In the genomic region with DNA sequence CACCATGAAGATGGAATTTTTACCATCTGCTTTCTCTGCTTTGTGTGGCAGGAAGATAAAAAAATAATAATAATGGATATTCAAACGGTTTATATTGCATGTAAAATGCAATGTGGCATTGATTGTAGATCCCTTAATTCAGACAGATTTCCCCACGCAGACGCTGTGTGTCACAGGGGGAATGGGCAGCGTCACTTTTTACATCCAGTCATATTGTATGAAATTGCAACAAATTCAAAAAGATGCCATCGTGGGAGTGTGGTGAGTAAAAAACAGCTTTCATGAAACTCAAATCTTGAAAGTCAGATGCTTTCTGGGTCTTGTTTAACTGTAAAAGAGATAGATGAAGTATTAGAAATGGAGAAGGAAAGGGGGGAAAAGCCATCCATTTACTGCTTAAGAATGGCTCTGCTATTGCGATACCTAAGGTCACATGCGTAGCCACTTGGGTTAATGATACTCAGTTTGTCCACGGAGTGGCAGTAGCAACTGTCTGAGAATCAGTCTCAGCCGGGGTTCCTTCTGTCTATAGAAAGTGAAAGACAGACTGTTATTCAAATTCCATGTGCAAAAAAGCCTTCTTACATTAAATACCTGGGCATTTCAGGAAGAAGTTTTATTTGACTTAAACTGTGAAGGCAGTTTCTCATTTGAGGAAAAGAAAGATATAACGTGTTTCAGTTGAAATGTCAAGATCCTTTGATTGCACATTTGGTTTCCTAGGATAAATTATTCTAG, we compare ENCODE assay signal across 8 cellular contexts. TPM values are rescaled to one million over a fixed set of nuclear protein-coding genes. Genes with fewer than 3 reads are reported as not detected.
DNase-seq lines count a peak whose midpoint lies in the region; ATAC-seq and TF ChIP-seq lines count a peak whose summit lies in the region.

No MANE protein-coding gene starts in this region.

- no peak overlapping the region for H3K4me3 Mint-ChIP-seq in activated CD4-positive, alpha-beta memory T cell treated with anti-CD3 and anti-CD28 coated beads, Interleukin-2, amount 10 ng/mL, durations not matched to agents 7 days and 5 days

- DNase-seq in NCI-H526 treated with DMSO at 0.1 percent for 48 hours (lab: John Stamatoyannopoulos, UW) (peak; percentile 57), epithelial cell of esophagus (ENCODE audit: low read depth) (peak; percentile 84), substantia nigra (lab: John Stamatoyannopoulos, UW) (peak in 34 of 49 donors; percentile 9 to 80 (median 49))
- DNase-seq in activated CD4-positive, alpha-beta memory T cell treated with anti-CD3 and anti-CD28 coated beads, Interleukin-2, amount 10 ng/mL, durations not matched to agents 7 days and 5 days = peak; percentile 76

- no peak overlapping the region for H3K27ac Mint-ChIP-seq in activated CD4-positive, alpha-beta memory T cell treated with anti-CD3 and anti-CD28 coated beads, Interleukin-2, amount 10 ng/mL, durations not matched to agents 7 days and 5 days

- peak overlapping the region; percentile 6 to 68 (median 35); a peak in 17 of 22 replicates for H3K4me2 ChIP-seq in BLaER1 treated with 17β-estradiol and CSF1 and Interleukin-3, amounts not matched to agents 10 nM and 100 nM

- no peaks in the 10 kb centered on the region for H3K27me3 Mint-ChIP-seq in activated CD4-positive, alpha-beta memory T cell treated with anti-CD3 and anti-CD28 coated beads, Interleukin-2, amount 10 ng/mL, durations not matched to agents 7 days and 5 days

- peaks cover 32% of the 10 kb centered on the region for H3K4me1 Mint-ChIP-seq in activated CD4-positive, alpha-beta memory T cell treated with anti-CD3 and anti-CD28 coated beads, Interleukin-2, amount 10 ng/mL, durations not matched to agents 7 days and 5 days

- H3K27me3 ChIP-seq in BLaER1 treated with 17β-estradiol and CSF1 and Interleukin-3, amounts not matched to agents 10 nM and 100 nM = no peaks in the 10 kb centered on the region
- H3K27me3 ChIP-seq in muscle layer of colon (ENCODE audit: control insufficient read depth in 1 of 2, insufficient read depth in 2 of 2, low read length in 2 of 2) = no peaks in the 10 kb centered on the region

- peak; percentile 97 for ATAC-seq in GM19023 (IDR thresholded peaks at IDR 0.05; ENCODE audit: unreplicated experiment)
- peak; percentile 87 for ATAC-seq in HG03139 (IDR thresholded peaks at IDR 0.05; ENCODE audit: unreplicated experiment)

- POLR2A ChIA-PET in activated CD4-positive, alpha-beta memory T cell treated with anti-CD3 and anti-CD28 coated beads, Interleukin-2, amount 10 ng/mL, durations not matched to agents 7 days and 5 days (lab: Charles Lee) = interaction anchor here (0.5 to 2.6 kb wide), 4 partner anchors 29 to 989 kb away, joined by 3 to 11 read pairs (median 4); a partner anchor contains a TSS

- 0 out of 22 replicates have a peak overlapping the region, but pooled peaks of 3 of the 11 experiments have one; percentile 3 to 8 (median 7) for H3K27ac ChIP-seq in BLaER1 treated with 17β-estradiol and CSF1 and Interleukin-3, amounts not matched to agents 10 nM and 100 nM
- H3K27ac ChIP-seq in muscle layer of colon (ENCODE audit: low read depth, low read length) (peak overlapping the region; percentile 29), substantia nigra (ENCODE audit: low read depth, low read length, poor library complexity, severe bottlenecking) (peak overlapping the region; percentile 74)

- peak; percentile 82 for TF ChIP-seq CTCF in epithelial cell of esophagus (IDR thresholded peaks at IDR 0.05; ENCODE audit: insufficient read depth, low read depth, low read length, missing control alignments)

- H3K9me3 Mint-ChIP-seq in activated CD4-positive, alpha-beta memory T cell treated with anti-CD3 and anti-CD28 coated beads, Interleukin-2, amount 10 ng/mL, durations not matched to agents 7 days and 5 days = no peaks in the 10 kb centered on the region

- no peak overlapping the region for H3K9ac ChIP-seq in BLaER1 treated with 17β-estradiol and CSF1 and Interleukin-3, amounts not matched to agents 10 nM and 100 nM
- peak overlapping the region; percentile 13 for H3K9ac ChIP-seq in muscle layer of colon (ENCODE audit: low read length)

- H3K4me1 ChIP-seq in BLaER1 treated with 17β-estradiol and CSF1 and Interleukin-3, amounts not matched to agents 10 nM and 100 nM = peaks cover 6 to 32% (median 16%) of the 10 kb centered on the region in 10 experiments; a peak in 19 of 20 replicates
- peaks cover 49% of the 10 kb centered on the region for H3K4me1 ChIP-seq in muscle layer of colon (ENCODE audit: insufficient read depth, low read length)

- H3K36me3 Mint-ChIP-seq in activated CD4-positive, alpha-beta memory T cell treated with anti-CD3 and anti-CD28 coated beads, Interleukin-2, amount 10 ng/mL, durations not matched to agents 7 days and 5 days (ENCODE audit: low read depth) = no peaks in the 10 kb centered on the region

- peaks cover 0 to 3% (median 0%) of the 10 kb centered on the region in 11 experiments; a peak in 1 of 22 replicates for H3K9me3 ChIP-seq in BLaER1 treated with 17β-estradiol and CSF1 and Interleukin-3, amounts not matched to agents 10 nM and 100 nM (replicated peaks in 1 of 11)
- no peaks in the 10 kb centered on the region for H3K9me3 ChIP-seq in muscle layer of colon (ENCODE audit: low read length)

- CTCF ChIA-PET in activated CD4-positive, alpha-beta memory T cell treated with anti-CD3 and anti-CD28 coated beads, Interleukin-2, amount 10 ng/mL, durations not matched to agents 7 days and 5 days (lab: Charles Lee) = interaction anchor here (0.7 to 3.5 kb wide), 16 partner anchors 18 to 616 kb away, joined by 3 to 69 read pairs (median 4); a partner anchor contains a TSS

- no peak overlapping the region; a peak in 1 of 20 replicates for H3K4me3 ChIP-seq in BLaER1 treated with 17β-estradiol and CSF1 and Interleukin-3, amounts not matched to agents 10 nM and 100 nM
- H3K4me3 ChIP-seq in epithelial cell of esophagus (ENCODE audit: low read length) = no peak overlapping the region
- peak overlapping the region; percentile 10 to 36 for H3K4me3 ChIP-seq in muscle layer of colon (ENCODE audit: low read depth in 1 of 2, low read length in 2 of 2)

- H4K20me1 ChIP-seq in BLaER1 treated with 17β-estradiol and CSF1 and Interleukin-3, amounts not matched to agents 10 nM and 100 nM = no peaks in the 10 kb centered on the region

- H3K36me3 ChIP-seq in BLaER1 treated with 17β-estradiol and CSF1 and Interleukin-3, amounts not matched to agents 10 nM and 100 nM = no peaks in the 10 kb centered on the region
- no peaks in the 10 kb centered on the region for H3K36me3 ChIP-seq in muscle layer of colon (ENCODE audit: insufficient read depth, low read length)

RNA-seq across cellular contexts. Expression of a gene that starts 28.5 kb away (rescaled TPM):
- total RNA-seq in activated CD4-positive, alpha-beta memory T cell treated with anti-CD3 and anti-CD28 coated beads, Interleukin-2, amount 10 ng/mL, durations not matched to agents 7 days and 5 days = 10 to 100 TPM; 11.7 to 12.7 TPM

RNA-seq across cellular contexts. Expression of a gene that starts 28.7 kb away (rescaled TPM):
- 10 to 100 TPM; 25.8 to 29.1 TPM for total RNA-seq in activated CD4-positive, alpha-beta memory T cell treated with anti-CD3 and anti-CD28 coated beads, Interleukin-2, amount 10 ng/mL, durations not matched to agents 7 days and 5 days

Comparison
In these comparisons a context has a peak if more than half of its experiments do, and no peak if none do; other contexts are left out.
1. H3K4me3 ChIP-seq: peak in muscle layer of colon (2 of 2); none in BLaER1 treated with 17β-estradiol and CSF1 and Interleukin-3, amounts not matched to agents 10 nM and 100 nM (0 of 10) and epithelial cell of esophagus (single experiment).
2. Peak in every context shown above with its lines, with median percentiles within 50 percentile points of each other: DNase-seq.